1 cellular context compared by ENCODE assay signal in genomic region chr5:134255418-134256150, GRCh38.
TF ChIP-seq lines count a peak whose summit lies in the region.

No MANE protein-coding gene starts in this region.

TF ChIP-seq in SK-N-SH treated with all-trans-retinoic acid at 6 μM for 48 hours, 23 proteins besides CTCF, POLR2A, EP300 and RAD21 (continued from another document):
- TF ChIP-seq TSHZ2 (CRISPR knock-in tag; IDR thresholded peaks at IDR 0.05): no peak
- TF ChIP-seq ZNF70 (CRISPR knock-in tag; IDR thresholded peaks at IDR 0.05): no peak
- TF ChIP-seq BACH2 (CRISPR knock-in tag; IDR thresholded peaks at IDR 0.05; ENCODE audit: borderline replicate concordance): no peak
